1 cellular context compared by ENCODE assay signal in genomic region chr17:60090412-60090811, GRCh38.
TF ChIP-seq lines count a peak whose summit lies in the region.

No MANE protein-coding gene starts in this region.

TF ChIP-seq in HepG2, 621 proteins besides CTCF, POLR2A, EP300 and RAD21:
- TF ChIP-seq MBD4 (IDR thresholded peaks at IDR 0.05; ENCODE audit: borderline replicate concordance, low read length) (no peak), ZNF768 (CRISPR knock-in tag; IDR thresholded peaks at IDR 0.05) (peak; percentile 67)
TF ChIP-seq in HepG2: peak in this region for 1.
